10 cellular contexts compared by ENCODE assay signal in genomic region chr5:72015103-72015548, GRCh38.
DNase-seq lines count a peak whose midpoint lies in the region; ATAC-seq and FAIRE-seq lines count a peak whose summit lies in the region.
"Had no signal": no experiment of that assay in that cellular context is flagged by ENCODE, and none has a peak within 500 bp of the region (broad histone marks: within the 10 kb centered on the region; RNA-seq: fewer than 3 reads in every experiment).

No MANE protein-coding gene starts in this region.

- H3K9me3 ChIP-seq in SJCRH30 (replicated peaks) = 0 out of 2 replicates have a peak, but pooled peaks cover 4% of the 10 kb centered on the region

- H3K36me3 ChIP-seq in SJCRH30 = no peaks in the 10 kb centered on the region

- peak; percentile 75 for FAIRE-seq in urothelium cell line (lab: Jason Lieb, UNC)
- FAIRE-seq: G401.6, TTC549 had no signal

- H3K27ac ChIP-seq in SJCRH30 = no peak overlapping the region

- DNase-seq in stimulated activated CD4-positive, alpha-beta T cell treated with anti-CD3 and anti-CD28 coated beads, Interleukin-15, amount 100 ng/mL, for 24 hours = peak; percentile 11
- DNase-seq in stimulated activated CD4-positive, alpha-beta T cell treated with anti-CD3 and anti-CD28 coated beads, Interleukin-4, amount 100 ng/mL, for 1 hour = no peak
- DNase-seq in SJCRH30 = peak; percentile 78 to 86
- DNase-seq in glomerular visceral epithelial cell (ENCODE audit: extremely low spot score) = peak; percentile 53
- DNase-seq in urothelium cell line (ENCODE audit: low spot score) = peak; percentile 83
- no peak for DNase-seq in activated gamma-delta T cell (lab: John Stamatoyannopoulos, UW)

- peak overlapping the region; percentile 44 for H3K4me3 ChIP-seq in SJCRH30

- H3K27me3 ChIP-seq in SJCRH30 = no peaks in the 10 kb centered on the region

- peaks cover 6% of the 10 kb centered on the region; the same call in 1 of the 2 replicates for H3K4me1 ChIP-seq in SJCRH30

- ATAC-seq in HG03280 (IDR thresholded peaks at IDR 0.05; ENCODE audit: unreplicated experiment) (no peak), GM21723 (IDR thresholded peaks at IDR 0.05; ENCODE audit: unreplicated experiment) (no peak)

Comparison
In these comparisons a context has a peak if more than half of its experiments do, and no peak if none do; other contexts are left out.
1. DNase-seq: peak in stimulated activated CD4-positive, alpha-beta T cell treated with anti-CD3 and anti-CD28 coated beads, Interleukin-15, amount 100 ng/mL, for 24 hours (single experiment), SJCRH30 (2 of 2), glomerular visceral epithelial cell (single experiment) and urothelium cell line (single experiment); none in stimulated activated CD4-positive, alpha-beta T cell treated with anti-CD3 and anti-CD28 coated beads, Interleukin-4, amount 100 ng/mL, for 1 hour (single experiment) and activated gamma-delta T cell (single experiment).